Comparison of ENCODE assay signal across 20 cellular contexts in genomic region chr18:46134920-46135675, GRCh38. TPM values are rescaled to one million over a fixed set of nuclear protein-coding genes. Genes with fewer than 3 reads are reported as not detected.
DNase-seq lines count a peak whose midpoint lies in the region; ATAC-seq and TF ChIP-seq lines count a peak whose summit lies in the region.
"Had no signal": no experiment of that assay in that cellular context is flagged by ENCODE, and none has a peak within 500 bp of the region (broad histone marks: within the 10 kb centered on the region; RNA-seq: fewer than 3 reads in every experiment).

No MANE protein-coding gene starts in this region.

- H3K9me3 ChIP-seq in hepatocyte (ENCODE audit: low read depth), result no peaks in the 10 kb centered on the region
- H3K9me3 ChIP-seq: A549, lower lobe of right lung had no signal

- no peak for ATAC-seq in memory B cell (ENCODE audit: low read depth)
- ATAC-seq: GM12878, HCT116, lower lobe of right lung had no signal

- TF ChIP-seq CTCF in hepatocyte (IDR thresholded peaks at IDR 0.05; ENCODE audit: poor library complexity) (no peak), endothelial cell (IDR thresholded peaks at IDR 0.05; ENCODE audit: unreplicated experiment) (no peak)

- H3K4me3 Mint-ChIP-seq in memory B cell, result no peak overlapping the region
- no peak overlapping the region for H3K4me3 Mint-ChIP-seq in endothelial cell (ENCODE audit: unreplicated experiment)
- H3K4me3 Mint-ChIP-seq: activated naive CD8-positive, alpha-beta T cell treated with anti-CD3 and anti-CD28 coated beads for 36 hours had no signal

- H3K4me2 ChIP-seq in hepatocyte, result no peak overlapping the region
- H3K4me2 ChIP-seq: A549 had no signal

- no peaks in the 10 kb centered on the region for H3K27me3 ChIP-seq in hepatocyte

- WGBS in hepatocyte (ENCODE audit: low lambda C conversion rate, missing lambda C conversion rate), result 77% methylated on average over 9 of the region's 9 CpGs

- H3K36me3 ChIP-seq in hepatocyte (replicated peaks; ENCODE audit: insufficient read depth, low read depth), result no peaks in the 10 kb centered on the region

- H3K27ac ChIP-seq in caudate nucleus (ENCODE audit: low read depth, low read length), result peak overlapping the region; percentile 72
- H3K27ac ChIP-seq in hepatocyte, result no peak overlapping the region
- H3K27ac ChIP-seq: A549, lower lobe of right lung had no signal

- H2AFZ ChIP-seq in hepatocyte, result no peak overlapping the region

- H3K27me3 Mint-ChIP-seq in memory B cell (no peaks in the 10 kb centered on the region), endothelial cell (ENCODE audit: unreplicated experiment) (no peaks in the 10 kb centered on the region)
- H3K27me3 Mint-ChIP-seq: activated naive CD8-positive, alpha-beta T cell treated with anti-CD3 and anti-CD28 coated beads for 36 hours; CD8-positive, alpha-beta memory T cell had no signal

- no peaks in the 10 kb centered on the region for H3K4me1 ChIP-seq in hepatocyte (ENCODE audit: insufficient read depth)
- H3K4me1 ChIP-seq: A549, lower lobe of right lung had no signal

- H3K9me3 Mint-ChIP-seq in memory B cell (no peaks in the 10 kb centered on the region), endothelial cell (ENCODE audit: unreplicated experiment) (no peaks in the 10 kb centered on the region)
- H3K9me3 Mint-ChIP-seq: activated naive CD8-positive, alpha-beta T cell treated with anti-CD3 and anti-CD28 coated beads for 36 hours; CD8-positive, alpha-beta memory T cell had no signal

- no peaks in the 10 kb centered on the region for H3K4me1 Mint-ChIP-seq in memory B cell
- H3K4me1 Mint-ChIP-seq in endothelial cell (ENCODE audit: unreplicated experiment), result no peaks in the 10 kb centered on the region
- H3K4me1 Mint-ChIP-seq: activated naive CD8-positive, alpha-beta T cell treated with anti-CD3 and anti-CD28 coated beads for 36 hours; CD8-positive, alpha-beta memory T cell had no signal

- DNase-seq in activated CD8-positive, alpha-beta memory T cell treated with anti-CD3 and anti-CD28 coated beads, Interleukin-2, amount 50 U/mL, for 48 hours, result peak; percentile 15
- DNase-seq in activated CD8-positive, alpha-beta memory T cell treated with anti-CD3 and anti-CD28 coated beads for 24 hours, result no peak
- peak in 30 of 61 donors; percentile 2 to 81 (median 18) for DNase-seq in caudate nucleus (lab: John Stamatoyannopoulos, UW)
- DNase-seq in memory B cell (ENCODE audit: low spot score in 2 of 2), result no peak
- DNase-seq in activated effector memory CD4-positive, alpha-beta T cell treated with Interleukin-2 at 50 U/mL for 16 hours, result no peak
- DNase-seq in NCI-H1105 (lab: John Stamatoyannopoulos, UW), result no peak
- DNase-seq in hepatocyte (ENCODE audit: low spot score), result no peak
- DNase-seq in endothelial cell (ENCODE audit: low spot score), result no peak
- DNase-seq: activated naive CD8-positive, alpha-beta T cell treated with anti-CD3 and anti-CD28 coated beads for 36 hours; CD8-positive, alpha-beta memory T cell; effector CD4-positive, alpha-beta T cell; KBM-7; lower lobe of right lung; NCI-H1105 treated with DMSO at 0.1 percent for 48 hours; SHP77 treated with DMSO at 0.1 percent for 48 hours; T-helper 2 cell; trophoblast cell had no signal

- H3K4me3 ChIP-seq in hepatocyte, result no peak overlapping the region
- H3K4me3 ChIP-seq: A549, GM12878, lower lobe of right lung had no signal

- H3K9me2 ChIP-seq in hepatocyte (replicated peaks; ENCODE audit: insufficient read depth), result no peaks in the 10 kb centered on the region

- no peaks in the 10 kb centered on the region for H4K20me1 ChIP-seq in hepatocyte (ENCODE audit: insufficient read depth, poor library complexity, severe bottlenecking)

- no peaks in the 10 kb centered on the region for H3K79me2 ChIP-seq in hepatocyte

- H3K36me3 Mint-ChIP-seq in memory B cell (peaks cover 8% of the 10 kb centered on the region), endothelial cell (ENCODE audit: low read depth, unreplicated experiment) (peaks cover 3% of the 10 kb centered on the region)

- peak overlapping the region; percentile 76 for H3K27ac Mint-ChIP-seq in memory B cell
- H3K27ac Mint-ChIP-seq in endothelial cell (ENCODE audit: unreplicated experiment), result no peak overlapping the region
- H3K27ac Mint-ChIP-seq: activated naive CD8-positive, alpha-beta T cell treated with anti-CD3 and anti-CD28 coated beads for 36 hours had no signal

RNA-seq across cellular contexts. Expression of gene HAUS1, which starts 30.9 kb away (rescaled TPM):
- 48.8 and 51.8 TPM in 2 replicates for total RNA-seq in hepatocyte
- polyA plus RNA-seq in hepatocyte, result 31.8 and 36.5 TPM in 2 replicates
- 44.9 TPM for total RNA-seq in endothelial cell (ENCODE audit: unreplicated experiment)

RNA-seq across cellular contexts. Expression of gene ATP5F1A, which starts 37.0 kb away (rescaled TPM):
- total RNA-seq in hepatocyte (931 and 979 TPM in 2 replicates), endothelial cell (ENCODE audit: unreplicated experiment) (457 TPM)
- 533 and 609 TPM in 2 replicates for polyA plus RNA-seq in hepatocyte
